2 cellular contexts compared by ENCODE assay signal in genomic region chr10:95711492-95711891, GRCh38.
TF ChIP-seq lines count a peak whose summit lies in the region.

No MANE protein-coding gene starts in this region.

TF ChIP-seq in GM23338, 12 proteins besides CTCF, POLR2A, EP300 and RAD21:
- no peak for TF ChIP-seq POLR2AphosphoS5 (IDR thresholded peaks at IDR 0.05; ENCODE audit: low read depth)
- no peak for TF ChIP-seq ZNF462 (CRISPR knock-in tag; IDR thresholded peaks at IDR 0.05)
- TF ChIP-seq ZNF114 (CRISPR knock-in tag; IDR thresholded peaks at IDR 0.05): no peak
- TF ChIP-seq EZH2 (IDR thresholded peaks at IDR 0.05; ENCODE audit: low read depth, unreplicated experiment): no peak
- no peak for TF ChIP-seq REST (IDR thresholded peaks at IDR 0.05; ENCODE audit: unreplicated experiment)
- no peak for TF ChIP-seq NANOG (IDR thresholded peaks at IDR 0.05; ENCODE audit: borderline replicate concordance)
- no peak for TF ChIP-seq CREB1 (CRISPR knock-in tag; IDR thresholded peaks at IDR 0.05; ENCODE audit: low read depth)
- no peak for TF ChIP-seq EZH2phosphoT487 (IDR thresholded peaks at IDR 0.05; ENCODE audit: unreplicated experiment)
- TF ChIP-seq JUNB (IDR thresholded peaks at IDR 0.05; ENCODE audit: unreplicated experiment): no peak
- TF ChIP-seq ZNF331 (CRISPR knock-in tag; IDR thresholded peaks at IDR 0.05; ENCODE audit: low read depth): no peak
- TF ChIP-seq ETS1 (IDR thresholded peaks at IDR 0.05): no peak
- TF ChIP-seq STAT1 (IDR thresholded peaks at IDR 0.05; ENCODE audit: unreplicated experiment): no peak

TF ChIP-seq in K562, 482 proteins besides CTCF, POLR2A, EP300 and RAD21:
- TF ChIP-seq POLR2AphosphoS2 (IDR thresholded peaks at IDR 0.05; ENCODE audit: low read length): no peak
- no peak for TF ChIP-seq PHF21A (IDR thresholded peaks at IDR 0.05; ENCODE audit: borderline replicate concordance, low read depth)
- no peak for TF ChIP-seq RB1 (IDR thresholded peaks at IDR 0.05; ENCODE audit: low read depth)
- no peak for TF ChIP-seq ZFP91 (CRISPR knock-in tag; IDR thresholded peaks at IDR 0.05)
